ENCODE assay signal across 27 cellular contexts in the genomic region with DNA sequence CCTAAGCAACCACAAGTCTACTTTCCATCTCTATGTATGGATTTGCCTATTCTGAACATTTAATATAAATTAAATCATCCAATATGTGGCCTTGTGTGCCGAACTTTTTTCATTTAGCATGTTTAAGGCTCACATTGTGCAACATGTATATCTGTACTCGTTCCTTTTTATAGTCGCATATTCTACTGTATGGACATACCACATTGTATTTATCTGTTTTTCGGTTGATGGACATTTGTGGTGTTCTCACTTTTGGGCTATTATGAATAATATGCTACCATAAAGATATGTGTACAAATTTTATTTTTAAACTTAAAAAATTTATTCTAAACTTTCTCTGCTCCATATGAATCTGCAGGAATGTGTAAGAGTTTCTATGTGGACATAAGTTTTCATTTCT. TPM values are rescaled to one million over a fixed set of nuclear protein-coding genes. Genes with fewer than 3 reads are reported as not detected.
"Had no signal": no experiment of that assay in that cellular context is flagged by ENCODE, and none has a peak within 500 bp of the region (broad histone marks: within the 10 kb centered on the region; RNA-seq: fewer than 3 reads in every experiment).

No MANE protein-coding gene starts in this region.

- H3K9me3 ChIP-seq: stomach, suprapubic skin, testis, thoracic aorta, thyroid gland, tibial artery, tibial nerve, transverse colon, upper lobe of left lung, upper lobe of right lung, uterus, vagina had no signal

- ATAC-seq: stimulated activated effector memory CD8-positive, alpha-beta T cell treated with anti-CD3 and anti-CD28 coated beads, Interleukin-12 subunit alpha, Interleukin-12 subunit beta, amount 100 ng/mL, for 72 hours; stimulated activated memory B cell treated with anti-CD40 and anti-IgM and Interleukin-4, amounts not matched to agents 10 μg/mL and 1 μg/mL and 100 μg/mL, for 72 hours; stimulated activated naive B cell treated with anti-CD40 and anti-IgM and Interleukin-4, amounts not matched to agents 10 μg/mL and 1 μg/mL and 100 μg/mL, for 72 hours; stimulated activated naive CD8-positive, alpha-beta T cell treated with anti-CD3 and anti-CD28 coated beads, Interleukin-15, amount 100 ng/mL, for 72 hours; stimulated activated naive CD8-positive, alpha-beta T cell treated with anti-CD3 and anti-CD28 coated beads, Interleukin-15, Interleukin-2, amounts not matched to agents 100 U/mL and 50 U/mL, for 24 hours; upper lobe of right lung had no signal

- H3K27me3 ChIP-seq: suprapubic skin, testis, thyroid gland, transverse colon, upper lobe of left lung, upper lobe of right lung, uterus, vagina had no signal

- H3K4me1 Mint-ChIP-seq: stimulated activated naive B cell treated with anti-CD40 and anti-IgM and Interleukin-4, amounts not matched to agents 10 μg/mL and 1 μg/mL and 100 μg/mL, for 72 hours; stimulated activated naive CD8-positive, alpha-beta T cell treated with anti-CD3 and anti-CD28 coated beads, Interleukin-15, amount 100 ng/mL, for 72 hours had no signal

- H3K4me1 ChIP-seq: stomach, suprapubic skin, testis, tibial artery, tibial nerve, transverse colon, upper lobe of left lung, upper lobe of right lung, uterus, vagina had no signal

- H3K9me3 Mint-ChIP-seq: stimulated activated effector memory CD8-positive, alpha-beta T cell treated with anti-CD3 and anti-CD28 coated beads, Interleukin-12 subunit alpha, Interleukin-12 subunit beta, amount 100 ng/mL, for 72 hours; stimulated activated memory B cell treated with anti-CD40 and anti-IgM and Interleukin-4, amounts not matched to agents 10 μg/mL and 1 μg/mL and 100 μg/mL, for 72 hours; stimulated activated naive B cell treated with anti-CD40 and anti-IgM and Interleukin-4, amounts not matched to agents 10 μg/mL and 1 μg/mL and 100 μg/mL, for 72 hours; stimulated activated naive CD8-positive, alpha-beta T cell treated with anti-CD3 and anti-CD28 coated beads, Interleukin-15, amount 100 ng/mL, for 72 hours; stimulated activated naive CD8-positive, alpha-beta T cell treated with anti-CD3 and anti-CD28 coated beads, Interleukin-15, Interleukin-2, amounts not matched to agents 100 ng/mL and 50 ng/mL, for 24 hours; type B pancreatic cell had no signal

- DNase-seq: stimulated activated CD4-positive, alpha-beta T cell treated with anti-CD3 and anti-CD28 coated beads, Interleukin-2, amount 100 ng/mL, for 48 hours; stimulated activated CD4-positive, alpha-beta T cell treated with anti-CD3 and anti-CD28 coated beads, Interleukin-4, amount 100 ng/mL, for 1 hour; stimulated activated CD4-positive, alpha-beta T cell treated with anti-CD3 and anti-CD28 coated beads, Interleukin-4, amount 100 ng/mL, for 24 hours; stimulated activated CD4-positive, alpha-beta T cell treated with anti-CD3 and anti-CD28 coated beads, Interleukin-4, amount 100 ng/mL, for 4 hours; stimulated activated CD8-positive, alpha-beta memory T cell treated with anti-CD3 and anti-CD28 coated beads, Interleukin-4, amount 100 ng/mL, for 48 hours; stimulated activated naive B cell treated with anti-CD40 and anti-IgM and Interleukin-4, amounts not matched to agents 10 μg/mL and 1 μg/mL and 100 μg/mL, for 72 hours; stimulated activated naive CD4-positive, alpha-beta T cell; stimulated activated naive CD4-positive, alpha-beta T cell treated with Interleukin-2 at 50 U/mL for 16 hours; stimulated activated naive CD8-positive, alpha-beta T cell treated with anti-CD3 and anti-CD28 coated beads, Interleukin-15, amount 100 ng/mL, for 72 hours; stimulated activated naive CD8-positive, alpha-beta T cell treated with anti-CD3 and anti-CD28 coated beads, Interleukin-15, Interleukin-2, amounts not matched to agents 100 U/mL and 50 U/mL, for 24 hours; stomach; substantia nigra; testis; thyroid gland; tibial artery; transverse colon; upper lobe of left lung; upper lobe of right lung; uterus had no signal

- H3K27me3 Mint-ChIP-seq: stimulated activated naive CD8-positive, alpha-beta T cell treated with anti-CD3 and anti-CD28 coated beads, Interleukin-15, amount 100 ng/mL, for 72 hours; type B pancreatic cell had no signal

- H3K4me3 Mint-ChIP-seq: stimulated activated effector memory CD8-positive, alpha-beta T cell treated with anti-CD3 and anti-CD28 coated beads, Interleukin-12 subunit alpha, Interleukin-12 subunit beta, amount 100 ng/mL, for 72 hours; stimulated activated memory B cell treated with anti-CD40 and anti-IgM and Interleukin-4, amounts not matched to agents 10 μg/mL and 1 μg/mL and 100 μg/mL, for 72 hours; stimulated activated naive B cell treated with anti-CD40 and anti-IgM and Interleukin-4, amounts not matched to agents 10 μg/mL and 1 μg/mL and 100 μg/mL, for 72 hours; stimulated activated naive CD8-positive, alpha-beta T cell treated with anti-CD3 and anti-CD28 coated beads, Interleukin-15, amount 100 ng/mL, for 72 hours; stimulated activated naive CD8-positive, alpha-beta T cell treated with anti-CD3 and anti-CD28 coated beads, Interleukin-15, Interleukin-2, amounts not matched to agents 100 ng/mL and 50 ng/mL, for 24 hours; type B pancreatic cell had no signal

- H3K36me3 Mint-ChIP-seq: stimulated activated effector memory CD8-positive, alpha-beta T cell treated with anti-CD3 and anti-CD28 coated beads, Interleukin-12 subunit alpha, Interleukin-12 subunit beta, amount 100 ng/mL, for 72 hours; stimulated activated memory B cell treated with anti-CD40 and anti-IgM and Interleukin-4, amounts not matched to agents 10 μg/mL and 1 μg/mL and 100 μg/mL, for 72 hours; stimulated activated naive B cell treated with anti-CD40 and anti-IgM and Interleukin-4, amounts not matched to agents 10 μg/mL and 1 μg/mL and 100 μg/mL, for 72 hours; type B pancreatic cell had no signal

- H3K27ac Mint-ChIP-seq: stimulated activated effector memory CD8-positive, alpha-beta T cell treated with anti-CD3 and anti-CD28 coated beads, Interleukin-12 subunit alpha, Interleukin-12 subunit beta, amount 100 ng/mL, for 72 hours; stimulated activated memory B cell treated with anti-CD40 and anti-IgM and Interleukin-4, amounts not matched to agents 10 μg/mL and 1 μg/mL and 100 μg/mL, for 72 hours; stimulated activated naive B cell treated with anti-CD40 and anti-IgM and Interleukin-4, amounts not matched to agents 10 μg/mL and 1 μg/mL and 100 μg/mL, for 72 hours; stimulated activated naive CD8-positive, alpha-beta T cell treated with anti-CD3 and anti-CD28 coated beads, Interleukin-15, amount 100 ng/mL, for 72 hours; stimulated activated naive CD8-positive, alpha-beta T cell treated with anti-CD3 and anti-CD28 coated beads, Interleukin-15, Interleukin-2, amounts not matched to agents 100 ng/mL and 50 ng/mL, for 24 hours; type B pancreatic cell had no signal

- H3K36me3 ChIP-seq: stomach, suprapubic skin, thoracic aorta, thyroid gland, tibial artery, tibial nerve, transverse colon, upper lobe of left lung, upper lobe of right lung, uterus, vagina had no signal

- H3K4me3 ChIP-seq: stomach, suprapubic skin, testis, thoracic aorta, thyroid gland, tibial artery, tibial nerve, transverse colon, upper lobe of left lung, upper lobe of right lung, uterus, vagina had no signal

- H3K27ac ChIP-seq: stomach, suprapubic skin, testis, thoracic aorta, tibial artery, tibial nerve, transverse colon, upper lobe of left lung, upper lobe of right lung, uterus, vagina had no signal

RNA-seq across cellular contexts. Expression of a gene that starts 13.0 kb away (rescaled TPM):
- total RNA-seq: thoracic aorta, tibial nerve, upper lobe of right lung had no signal
